1 cellular context compared by ENCODE assay signal in the genomic region with DNA sequence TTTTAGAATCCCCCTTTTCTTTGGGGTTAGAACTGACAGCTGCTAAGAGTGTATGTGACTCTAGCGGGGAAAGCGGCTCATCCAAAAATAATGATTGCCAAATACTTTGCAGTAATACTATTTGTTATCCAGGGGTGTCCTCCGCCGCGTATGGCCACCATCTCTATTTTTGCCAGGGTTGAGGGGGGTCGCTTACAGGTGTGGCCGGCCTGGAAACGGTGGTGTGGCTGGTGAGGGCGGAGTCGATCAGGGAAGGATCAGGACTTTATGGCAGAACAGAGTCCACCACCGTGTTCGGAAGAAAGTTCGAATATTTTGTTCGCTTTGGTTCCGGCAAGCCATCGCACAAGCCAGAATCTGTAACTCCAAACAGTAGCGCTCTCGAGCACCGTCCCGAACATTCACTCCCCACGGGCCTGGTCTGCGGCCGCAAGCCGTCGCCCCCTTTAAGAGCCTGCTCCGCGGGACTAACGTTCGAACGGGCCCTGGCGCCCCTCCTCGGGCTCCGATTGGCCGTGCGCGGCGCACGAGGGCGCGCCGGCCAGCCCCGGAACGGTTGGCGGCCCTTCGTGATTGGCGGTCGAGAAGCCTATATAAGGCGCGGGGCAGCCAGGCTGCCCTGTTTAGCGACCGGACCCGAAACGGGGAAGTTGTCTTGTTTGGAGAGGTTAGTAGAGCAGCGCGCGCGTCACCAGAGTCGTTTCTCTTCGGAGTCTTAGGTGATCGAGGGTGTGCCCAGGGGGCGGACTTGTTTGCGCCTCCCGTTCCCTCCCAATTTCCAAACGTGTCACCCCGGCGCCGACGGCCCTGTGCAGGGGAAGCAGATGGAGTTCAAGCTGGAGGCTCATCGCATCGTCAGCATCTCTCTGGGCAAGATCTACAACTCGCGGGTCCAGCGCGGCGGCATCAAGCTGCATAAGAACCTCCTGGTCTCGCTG.
TF ChIP-seq lines count a peak whose summit lies in the region.

A gene (plus strand): TSS at position 622 of the 938 bp plus-strand sequence. CDS start 203 bp downstream, at position 825.

TF ChIP-seq in H1, 55 proteins besides CTCF, POLR2A, EP300 and RAD21 (continued from another document):
- TF ChIP-seq CEBPB (IDR thresholded peaks at IDR 0.05; ENCODE audit: low read depth, low read length) = no peak
- TF ChIP-seq SIX5 (IDR thresholded peaks at IDR 0.05; ENCODE audit: low read depth, low read length) = no peak
